Comparison of ENCODE assay signal across 1 cellular context in genomic region chr14:92093320-92093719, GRCh38.
TF ChIP-seq lines count a peak whose summit lies in the region.

No MANE protein-coding gene starts in this region.

TF ChIP-seq in WTC11, 78 proteins besides CTCF, POLR2A, EP300 and RAD21:
- TF ChIP-seq ATF2 (CRISPR knock-in tag; IDR thresholded peaks at IDR 0.05; ENCODE audit: borderline replicate concordance, low read depth) (no peak), MAX (CRISPR knock-in tag; IDR thresholded peaks at IDR 0.05) (no peak), ARID4B (CRISPR knock-in tag; IDR thresholded peaks at IDR 0.05; ENCODE audit: borderline replicate concordance) (no peak), TCF7 (CRISPR knock-in tag; IDR thresholded peaks at IDR 0.05; ENCODE audit: low read depth) (no peak), JUN (CRISPR knock-in tag; IDR thresholded peaks at IDR 0.05) (no peak), CDX4 (CRISPR knock-in tag; IDR thresholded peaks at IDR 0.05; ENCODE audit: borderline replicate concordance) (no peak), NFE2L1 (CRISPR knock-in tag; IDR thresholded peaks at IDR 0.05) (no peak), GTF2I (CRISPR knock-in tag; conservative IDR thresholded peaks at IDR 0.05) (no peak), GABPB1 (CRISPR knock-in tag; IDR thresholded peaks at IDR 0.05) (no peak), ZNF281 (CRISPR knock-in tag; IDR thresholded peaks at IDR 0.05) (no peak), ZNF396 (CRISPR knock-in tag; IDR thresholded peaks at IDR 0.05; ENCODE audit: borderline replicate concordance) (no peak), TEAD4 (CRISPR knock-in tag; IDR thresholded peaks at IDR 0.05) (no peak), KAT7 (CRISPR knock-in tag; IDR thresholded peaks at IDR 0.05; ENCODE audit: borderline replicate concordance) (no peak), ATF6 (CRISPR knock-in tag; IDR thresholded peaks at IDR 0.05) (no peak), SOX15 (CRISPR knock-in tag; IDR thresholded peaks at IDR 0.05) (no peak), IRF1 (CRISPR knock-in tag; IDR thresholded peaks at IDR 0.05) (no peak), AFF4 (CRISPR knock-in tag; IDR thresholded peaks at IDR 0.05; ENCODE audit: borderline replicate concordance) (no peak), ZNF671 (CRISPR knock-in tag; IDR thresholded peaks at IDR 0.05) (no peak)
TF ChIP-seq in WTC11: peak in this region for 0.
